Comparison of ENCODE assay signal across 9 cellular contexts in the genomic region with DNA sequence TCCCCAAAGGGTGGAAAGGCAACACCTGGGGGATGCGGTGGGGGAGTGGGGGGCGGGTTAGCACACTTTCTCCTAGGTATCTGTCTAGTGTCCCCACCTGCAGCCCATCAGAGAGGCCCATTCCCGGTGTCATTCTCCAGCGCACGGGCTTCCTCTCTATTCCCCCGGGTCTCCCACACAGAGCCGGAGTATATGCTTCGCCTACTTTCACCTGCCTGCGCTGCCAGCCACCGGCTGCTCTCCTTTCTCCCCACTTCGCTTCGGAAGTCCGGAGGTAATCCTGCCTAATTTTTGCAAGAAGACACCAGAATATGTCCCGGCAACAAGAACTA. TPM values are rescaled to one million over a fixed set of nuclear protein-coding genes. Genes with fewer than 3 reads are reported as not detected.
A peak's percentile ranks its signal among the peaks of the same experiment; 100 is the strongest.
DNase-seq lines count a peak whose midpoint lies in the region; ATAC-seq and TF ChIP-seq lines count a peak whose summit lies in the region.
"Had no signal": no experiment of that assay in that cellular context is flagged by ENCODE, and none has a peak within 500 bp of the region (broad histone marks: within the 10 kb centered on the region; RNA-seq: fewer than 3 reads in every experiment).

No MANE protein-coding gene starts in this region.

- ATAC-seq in stimulated activated memory B cell treated with anti-CD40 and anti-IgM and Interleukin-4, amounts not matched to agents 10 μg/mL and 1 μg/mL and 100 μg/mL, for 72 hours: no peak

- H3K4me3 ChIP-seq in fibroblast of pulmonary artery (replicated peaks; ENCODE audit: low read depth, low read length): peak overlapping the region; percentile 37
- H3K4me3 ChIP-seq in effector memory CD4-positive, alpha-beta T cell (ENCODE audit: insufficient read depth, low read depth, low read length, poor library complexity, severe bottlenecking): no peak overlapping the region

- H3K36me3 ChIP-seq in effector memory CD4-positive, alpha-beta T cell (ENCODE audit: control insufficient read depth, insufficient read depth, low read length): no peaks in the 10 kb centered on the region

- peaks cover 49% of the 10 kb centered on the region for H3K27me3 Mint-ChIP-seq in activated T-cell treated with anti-CD3 and anti-CD28 coated beads, Interleukin-2, amount 50 U/mL, for 24 hours
- peaks cover 18% of the 10 kb centered on the region for H3K27me3 Mint-ChIP-seq in stimulated activated memory B cell treated with anti-CD40 and anti-IgM and Interleukin-4, amounts not matched to agents 10 μg/mL and 1 μg/mL and 100 μg/mL, for 72 hours

- H3K27me3 ChIP-seq in effector memory CD4-positive, alpha-beta T cell (replicated peaks; ENCODE audit: control insufficient read depth, insufficient read depth, low read length, poor library complexity, severe bottlenecking): peaks cover 7% of the 10 kb centered on the region

- no peak for DNase-seq in activated T-cell treated with anti-CD3 and anti-CD28 coated beads, Interleukin-2, amount 50 U/mL, for 24 hours
- no peak for DNase-seq in activated T-cell treated with anti-CD3 and anti-CD28 coated beads, Interleukin-2, amount 50 U/mL, for 48 hours
- peak; percentile 41 for DNase-seq in NCI-H1092 (lab: John Stamatoyannopoulos, UW)
- DNase-seq in fibroblast of pulmonary artery (ENCODE audit: low read depth): no peak
- no peak for DNase-seq in ureter (ENCODE audit: low spot score)
- no peak for DNase-seq in effector memory CD4-positive, alpha-beta T cell
- no peak for DNase-seq in inferior parietal cortex (ENCODE audit: extremely low spot score)
- DNase-seq: activated CD8-positive, alpha-beta memory T cell treated with anti-CD3 and anti-CD28 coated beads, Interleukin-2, amount 10 ng/mL, durations not matched to agents 7 days and 5 days had no signal

- H3K27ac Mint-ChIP-seq in activated T-cell treated with anti-CD3 and anti-CD28 coated beads, Interleukin-2, amount 50 U/mL, for 24 hours: peak overlapping the region; percentile 46
- H3K27ac Mint-ChIP-seq in stimulated activated memory B cell treated with anti-CD40 and anti-IgM and Interleukin-4, amounts not matched to agents 10 μg/mL and 1 μg/mL and 100 μg/mL, for 72 hours: no peak overlapping the region
- H3K27ac Mint-ChIP-seq: activated CD8-positive, alpha-beta memory T cell treated with anti-CD3 and anti-CD28 coated beads, Interleukin-2, amount 10 ng/mL, durations not matched to agents 7 days and 5 days had no signal

- H3K36me3 Mint-ChIP-seq in activated T-cell treated with anti-CD3 and anti-CD28 coated beads, Interleukin-2, amount 50 U/mL, for 24 hours (ENCODE audit: low read depth): no peaks in the 10 kb centered on the region
- H3K36me3 Mint-ChIP-seq in stimulated activated memory B cell treated with anti-CD40 and anti-IgM and Interleukin-4, amounts not matched to agents 10 μg/mL and 1 μg/mL and 100 μg/mL, for 72 hours: no peaks in the 10 kb centered on the region
- H3K36me3 Mint-ChIP-seq: activated CD8-positive, alpha-beta memory T cell treated with anti-CD3 and anti-CD28 coated beads, Interleukin-2, amount 10 ng/mL, durations not matched to agents 7 days and 5 days had no signal

- H3K27ac ChIP-seq in effector memory CD4-positive, alpha-beta T cell (ENCODE audit: insufficient read depth, low read length, poor library complexity, severe bottlenecking): no peak overlapping the region

- H3K9me3 ChIP-seq in effector memory CD4-positive, alpha-beta T cell (ENCODE audit: control insufficient read depth, low read length): no peaks in the 10 kb centered on the region

- no peak for TF ChIP-seq CTCF in fibroblast of pulmonary artery (IDR thresholded peaks at IDR 0.05; ENCODE audit: low read length, missing control alignments)

- H3K4me1 Mint-ChIP-seq in activated T-cell treated with anti-CD3 and anti-CD28 coated beads, Interleukin-2, amount 50 U/mL, for 24 hours (ENCODE audit: low read depth): peaks cover 4% of the 10 kb centered on the region
- H3K4me1 Mint-ChIP-seq in stimulated activated memory B cell treated with anti-CD40 and anti-IgM and Interleukin-4, amounts not matched to agents 10 μg/mL and 1 μg/mL and 100 μg/mL, for 72 hours: peaks cover 6% of the 10 kb centered on the region

- peak overlapping the region; percentile 28 for H3K4me3 Mint-ChIP-seq in activated T-cell treated with anti-CD3 and anti-CD28 coated beads, Interleukin-2, amount 50 U/mL, for 24 hours
- peak overlapping the region; percentile 75 for H3K4me3 Mint-ChIP-seq in stimulated activated memory B cell treated with anti-CD40 and anti-IgM and Interleukin-4, amounts not matched to agents 10 μg/mL and 1 μg/mL and 100 μg/mL, for 72 hours
- H3K4me3 Mint-ChIP-seq: activated CD8-positive, alpha-beta memory T cell treated with anti-CD3 and anti-CD28 coated beads, Interleukin-2, amount 10 ng/mL, durations not matched to agents 7 days and 5 days had no signal

- no peaks in the 10 kb centered on the region for H3K4me1 ChIP-seq in effector memory CD4-positive, alpha-beta T cell (ENCODE audit: control insufficient read depth, insufficient read depth, low read length, poor library complexity, severe bottlenecking)

- H3K9me3 Mint-ChIP-seq in activated T-cell treated with anti-CD3 and anti-CD28 coated beads, Interleukin-2, amount 50 U/mL, for 24 hours: no peaks in the 10 kb centered on the region
- no peaks in the 10 kb centered on the region for H3K9me3 Mint-ChIP-seq in stimulated activated memory B cell treated with anti-CD40 and anti-IgM and Interleukin-4, amounts not matched to agents 10 μg/mL and 1 μg/mL and 100 μg/mL, for 72 hours

RNA-seq across cellular contexts. Expression of gene RGS7, which starts 0.9 kb away (rescaled TPM):
- total RNA-seq in ureter: 0.60 TPM
- total RNA-seq: activated CD8-positive, alpha-beta memory T cell treated with anti-CD3 and anti-CD28 coated beads, Interleukin-2, amount 10 ng/mL, durations not matched to agents 7 days and 5 days had no signal
